23 cellular contexts compared by ENCODE assay signal in genomic region chr7:29231671-29232267, GRCh38. TPM values are rescaled to one million over a fixed set of nuclear protein-coding genes. Genes with fewer than 3 reads are reported as not detected.
"Had no signal": no experiment of that assay in that cellular context is flagged by ENCODE, and none has a peak within 500 bp of the region (broad histone marks: within the 10 kb centered on the region; RNA-seq: fewer than 3 reads in every experiment).

No MANE protein-coding gene starts in this region.

- DNase-seq: activated CD4-positive, alpha-beta T cell treated with anti-CD3 and anti-CD28 coated beads, Interleukin-2, amount 10 ng/mL, durations not matched to agents 7 days and 5 days; activated CD8-positive, alpha-beta T cell treated with anti-CD3 and anti-CD28 coated beads, Interleukin-2, amount 10 ng/mL, durations not matched to agents 7 days and 5 days; activated naive CD4-positive, alpha-beta T cell treated with anti-CD3 and anti-CD28 coated beads for 36 hours; activated T-cell treated with anti-CD3 and anti-CD28 coated beads, Interleukin-2, amount 50 U/mL, for 24 hours; endodermal cell; erythroblast; foreskin melanocyte; glutamatergic neuron; hippocampal formation; left colon; lower lobe of right lung; right cardiac atrium; stimulated activated CD4-positive, alpha-beta T cell treated with anti-CD3 and anti-CD28 coated beads, Interleukin-15, amount 100 ng/mL, for 24 hours; stimulated activated CD4-positive, alpha-beta T cell treated with anti-CD3 and anti-CD28 coated beads, Interleukin-4, amount 100 ng/mL, for 1 hour; stimulated activated naive CD8-positive, alpha-beta T cell treated with anti-CD3 and anti-CD28 coated beads, Interleukin-15, amount 100 ng/mL, for 72 hours had no signal

- H3K27me3 Mint-ChIP-seq: activated T-cell treated with anti-CD3 and anti-CD28 coated beads, Interleukin-2, amount 50 U/mL, for 24 hours; type B pancreatic cell had no signal

- H3K4me3 ChIP-seq: body of pancreas, lower lobe of right lung, prostate gland, skin epidermis, suprapubic skin had no signal

- H3K27ac Mint-ChIP-seq: activated CD4-positive, alpha-beta T cell treated with anti-CD3 and anti-CD28 coated beads, Interleukin-2, amount 10 ng/mL, durations not matched to agents 7 days and 5 days; activated CD8-positive, alpha-beta T cell treated with anti-CD3 and anti-CD28 coated beads, Interleukin-2, amount 10 ng/mL, durations not matched to agents 7 days and 5 days; activated naive CD4-positive, alpha-beta T cell treated with anti-CD3 and anti-CD28 coated beads for 36 hours; activated T-cell treated with anti-CD3 and anti-CD28 coated beads, Interleukin-2, amount 50 U/mL, for 24 hours; activated T-helper 2 cell treated with anti-CD3 and anti-CD28 coated beads, Interferon-gamma antibody, Interleukin-2, Interleukin-4, amounts not matched to agents 10 μg/mL and 5 μg/mL and 100 μg/mL, durations not matched to agents 14 hours and 24 hours and 36 hours; endodermal cell; nephron; stimulated activated naive CD8-positive, alpha-beta T cell treated with anti-CD3 and anti-CD28 coated beads, Interleukin-15, amount 100 ng/mL, for 72 hours; type B pancreatic cell had no signal

- H3K27ac ChIP-seq: body of pancreas, lower lobe of right lung, prostate gland, skin epidermis, suprapubic skin had no signal

- ATAC-seq: activated CD4-positive, CD25-positive, alpha-beta regulatory T cell treated with anti-CD3 and anti-CD28 coated beads, Interleukin-2, amount 50 U/mL, for 24 hours; activated CD8-positive, alpha-beta T cell treated with anti-CD3 and anti-CD28 coated beads, Interleukin-2, amount 10 ng/mL, durations not matched to agents 7 days and 5 days; left colon; lower lobe of right lung; right cardiac atrium; stimulated activated naive CD8-positive, alpha-beta T cell treated with anti-CD3 and anti-CD28 coated beads, Interleukin-15, amount 100 ng/mL, for 72 hours had no signal

- H3K4me3 Mint-ChIP-seq: activated CD4-positive, alpha-beta T cell treated with anti-CD3 and anti-CD28 coated beads, Interleukin-2, amount 10 ng/mL, durations not matched to agents 7 days and 5 days; activated CD8-positive, alpha-beta T cell treated with anti-CD3 and anti-CD28 coated beads, Interleukin-2, amount 10 ng/mL, durations not matched to agents 7 days and 5 days; activated naive CD4-positive, alpha-beta T cell treated with anti-CD3 and anti-CD28 coated beads for 36 hours; activated T-cell treated with anti-CD3 and anti-CD28 coated beads, Interleukin-2, amount 50 U/mL, for 24 hours; endodermal cell; nephron; stimulated activated naive CD8-positive, alpha-beta T cell treated with anti-CD3 and anti-CD28 coated beads, Interleukin-15, amount 100 ng/mL, for 72 hours; type B pancreatic cell had no signal

- H3K27me3 ChIP-seq: body of pancreas, suprapubic skin had no signal

- H3K9me3 Mint-ChIP-seq: activated CD4-positive, alpha-beta T cell treated with anti-CD3 and anti-CD28 coated beads, Interleukin-2, amount 10 ng/mL, durations not matched to agents 7 days and 5 days; activated naive CD4-positive, alpha-beta T cell treated with anti-CD3 and anti-CD28 coated beads for 36 hours; activated T-cell treated with anti-CD3 and anti-CD28 coated beads, Interleukin-2, amount 50 U/mL, for 24 hours; activated T-helper 2 cell treated with anti-CD3 and anti-CD28 coated beads, Interferon-gamma antibody, Interleukin-2, Interleukin-4, amounts not matched to agents 10 μg/mL and 5 μg/mL and 100 μg/mL, durations not matched to agents 14 hours and 24 hours and 36 hours; nephron had no signal

- H3K4me1 ChIP-seq: lower lobe of right lung, prostate gland, suprapubic skin had no signal

- H3K36me3 ChIP-seq: lower lobe of right lung, prostate gland, suprapubic skin had no signal

- H3K9me3 ChIP-seq: body of pancreas, lower lobe of right lung, prostate gland, suprapubic skin had no signal

RNA-seq across cellular contexts. Expression of gene CHN2, which starts 37.2 kb away (rescaled TPM):
- total RNA-seq: activated naive CD4-positive, alpha-beta T cell treated with anti-CD3 and anti-CD28 coated beads for 36 hours had no signal
